In genomic region chr19:46015961-46016425, GRCh38 we compare ENCODE assay signal across 8 cellular contexts. TPM values are rescaled to one million over a fixed set of nuclear protein-coding genes. Genes with fewer than 3 reads are reported as not detected.
DNase-seq lines count a peak whose midpoint lies in the region; ATAC-seq, FAIRE-seq and TF ChIP-seq lines count a peak whose summit lies in the region.

No MANE protein-coding gene starts in this region.

- H3K9me3 Mint-ChIP-seq in stimulated activated effector memory CD8-positive, alpha-beta T cell treated with anti-CD3 and anti-CD28 coated beads, Interleukin-12 subunit alpha, Interleukin-12 subunit beta, amount 100 ng/mL, for 72 hours: no peaks in the 10 kb centered on the region

- H3K4me3 Mint-ChIP-seq in stimulated activated effector memory CD8-positive, alpha-beta T cell treated with anti-CD3 and anti-CD28 coated beads, Interleukin-12 subunit alpha, Interleukin-12 subunit beta, amount 100 ng/mL, for 72 hours: peak overlapping the region; percentile 89

- TF ChIP-seq CTCF in OCI-LY7 (conservative IDR thresholded peaks at IDR 0.05; ENCODE audit: low read length) (no peak), keratinocyte (optimal IDR thresholded peaks at IDR 0.05 in 1 of 3, IDR thresholded peaks at IDR 0.05 in 1 of 3, conservative IDR thresholded peaks at IDR 0.05 in 1 of 3; ENCODE audit: extremely low read depth in 1 of 3, insufficient read depth in 2 of 3, low read length in 3 of 3) (no peak)

- CTCF ChIA-PET in OCI-LY7 (lab: Charles Lee; ENCODE audit: unreplicated experiment): no interaction called here

- no peaks in the 10 kb centered on the region for H4K20me1 ChIP-seq in OCI-LY7 (ENCODE audit: insufficient read depth, low read length)
- peaks cover 2% of the 10 kb centered on the region for H4K20me1 ChIP-seq in keratinocyte (ENCODE audit: control insufficient read depth, extremely low read depth, insufficient read depth, low read length)

- peaks cover 7% of the 10 kb centered on the region for H3K36me3 Mint-ChIP-seq in stimulated activated effector memory CD8-positive, alpha-beta T cell treated with anti-CD3 and anti-CD28 coated beads, Interleukin-12 subunit alpha, Interleukin-12 subunit beta, amount 100 ng/mL, for 72 hours

- H3K4me1 ChIP-seq in ES-I3 (ENCODE audit: insufficient read depth, low read length) (peaks cover 3% of the 10 kb centered on the region; the same call in 1 of the 2 replicates), OCI-LY7 (ENCODE audit: insufficient read depth, low read length, poor library complexity, severe bottlenecking) (peaks cover 6% of the 10 kb centered on the region), keratinocyte (ENCODE audit: control insufficient read depth, extremely low read depth, insufficient read depth, low read length) (peaks cover 28% of the 10 kb centered on the region)

- no peaks in the 10 kb centered on the region for H3K9me1 ChIP-seq in keratinocyte (ENCODE audit: control insufficient read depth, extremely low read depth, insufficient read depth, low read length)

- dilution Hi-C loops in keratinocyte (cut with MboI; ENCODE audit: extremely low pct_ligation_motif_present, low sequenced_read_pairs): no loop called here

- H3K79me2 ChIP-seq in OCI-LY7 (ENCODE audit: insufficient read depth, low read depth, low read length) (no peaks in the 10 kb centered on the region), keratinocyte (ENCODE audit: control insufficient read depth, insufficient read depth, low read length) (no peaks in the 10 kb centered on the region)

- no peak for FAIRE-seq in keratinocyte (lab: Jason Lieb, UNC)

- H3K4me3 ChIP-seq in OCI-LY7 (ENCODE audit: low read depth, low read length, poor library complexity, severe bottlenecking) (no peak overlapping the region), keratinocyte (ENCODE audit: control insufficient read depth in 2 of 3, extremely low read depth in 1 of 3, insufficient read depth in 2 of 3, low read depth in 1 of 3, low read length in 3 of 3) (peak overlapping the region in 2 of 3 experiments; percentile 62 to 79)

- no peak overlapping the region for H2AFZ ChIP-seq in OCI-LY7 (ENCODE audit: low read length)
- H2AFZ ChIP-seq in keratinocyte (ENCODE audit: control insufficient read depth, low read length): no peak overlapping the region

- no peaks in the 10 kb centered on the region for H3K9me3 ChIP-seq in ES-I3 (ENCODE audit: control insufficient read depth, insufficient read depth, low read length)
- no peaks in the 10 kb centered on the region for H3K9me3 ChIP-seq in OCI-LY7 (ENCODE audit: low read length)
- H3K9me3 ChIP-seq in keratinocyte (ENCODE audit: control insufficient read depth, low read depth, low read length): no peaks in the 10 kb centered on the region

- H3K27ac Mint-ChIP-seq in stimulated activated effector memory CD8-positive, alpha-beta T cell treated with anti-CD3 and anti-CD28 coated beads, Interleukin-12 subunit alpha, Interleukin-12 subunit beta, amount 100 ng/mL, for 72 hours: peak overlapping the region; percentile 68

- H3K27me3 ChIP-seq in keratinocyte (ENCODE audit: control insufficient read depth, extremely low read depth, insufficient read depth, low read length): peaks cover 5% of the 10 kb centered on the region

- H3K9ac ChIP-seq in ES-I3 (ENCODE audit: low read depth, low read length) (peak overlapping the region; percentile 48; the same call in 1 of the 2 replicates), keratinocyte (ENCODE audit: control insufficient read depth, extremely low read depth, insufficient read depth, low read length) (peak overlapping the region; percentile 37)

- peaks cover 24% of the 10 kb centered on the region for H3K4me1 Mint-ChIP-seq in stimulated activated effector memory CD8-positive, alpha-beta T cell treated with anti-CD3 and anti-CD28 coated beads, Interleukin-12 subunit alpha, Interleukin-12 subunit beta, amount 100 ng/mL, for 72 hours

- H3K27ac ChIP-seq in OCI-LY7 (ENCODE audit: low read depth, low read length, poor library complexity, severe bottlenecking): no peak overlapping the region
- no peak overlapping the region for H3K27ac ChIP-seq in keratinocyte (ENCODE audit: control insufficient read depth, insufficient read depth, low read length)

- DNase-seq in OCI-LY7 (ENCODE audit: low spot score): no peak
- peak; percentile 39 for DNase-seq in astrocyte of the hippocampus (ENCODE audit: low read depth, low spot score)
- DNase-seq in keratinocyte (ENCODE audit: low read depth, low spot score): no peak
- peak in 1 of 2 donors; percentile 68 for DNase-seq in stimulated activated effector memory CD8-positive, alpha-beta T cell treated with anti-CD3 and anti-CD28 coated beads, Interleukin-12 subunit alpha, Interleukin-12 subunit beta, amount 100 ng/mL, for 72 hours (ENCODE audit: low spot score in 2 of 2)
- no peak for DNase-seq in kidney tubule cell (ENCODE audit: low spot score)
- no peak for DNase-seq in glomerular visceral epithelial cell (ENCODE audit: extremely low spot score)
- no peak for DNase-seq in NCI-H146 (lab: John Stamatoyannopoulos, UW)

- no TSS peak for BruUV-seq in OCI-LY7 (replicated peaks; lab: Mats Ljungman, UMichigan)

- H3K36me3 ChIP-seq in ES-I3 (ENCODE audit: insufficient read depth, low read length) (no peaks in the 10 kb centered on the region), OCI-LY7 (ENCODE audit: insufficient read depth, low read length) (peaks cover 2% of the 10 kb centered on the region; the same call in 1 of the 2 replicates), keratinocyte (ENCODE audit: control insufficient read depth in 2 of 2, extremely low read depth in 1 of 2, insufficient read depth in 2 of 2, low read length in 2 of 2) (peaks cover 0 to 4% of the 10 kb centered on the region in 2 experiments)

- intact Hi-C loops in OCI-LY7 (cut with micrococcal nuclease; ENCODE audit: unreplicated experiment): no loop called here

- H3K4me2 ChIP-seq in OCI-LY7 (ENCODE audit: low read length) (peak overlapping the region; percentile 40; the same call in 1 of the 2 replicates), keratinocyte (ENCODE audit: control insufficient read depth, extremely low read depth, insufficient read depth, low read depth, low read length) (peak overlapping the region; percentile 91)

- POLR2A ChIA-PET in OCI-LY7 (lab: Charles Lee): no interaction called here

- ATAC-seq in stimulated activated effector memory CD8-positive, alpha-beta T cell treated with anti-CD3 and anti-CD28 coated beads, Interleukin-12 subunit alpha, Interleukin-12 subunit beta, amount 100 ng/mL, for 72 hours: peak; percentile 65

- no peaks in the 10 kb centered on the region for H3K9me2 ChIP-seq in OCI-LY7 (ENCODE audit: insufficient read depth, low read length)

RNA-seq across cellular contexts. Expression of gene PGLYRP1, which starts 6.9 kb away (rescaled TPM):
- not detected in 2 replicates for total RNA-seq in OCI-LY7 (2014; rRNA removed; shearing (Covaris generic))
- not detected in 2 replicates for total RNA-seq in OCI-LY7 (2022)
- polyA plus RNA-seq in keratinocyte: not detected in 3 replicates
- not detected for polyA plus RNA-seq in keratinocyte (2011; ENCODE audit: low read depth)
- not detected in 2 replicates for polyA plus RNA-seq in keratinocyte (2011; cell fraction: cytosol; rRNA removed)
- polyA plus RNA-seq in keratinocyte (2011; cell fraction: nucleus; rRNA removed): not detected in 2 replicates
- polyA plus RNA-seq in keratinocyte (2012; ENCODE audit: low replicate concordance): not detected in 2 replicates
- not detected in 3 replicates for polyA minus RNA-seq in keratinocyte
- not detected for polyA minus RNA-seq in keratinocyte (2011; cell fraction: cytosol; rRNA and poly(A)+ RNA removed)
- not detected in 2 replicates for polyA minus RNA-seq in keratinocyte (2011; cell fraction: nucleus; rRNA and poly(A)+ RNA removed)

RNA-seq across cellular contexts. Expression of gene CCDC61, which starts 20.7 kb away (rescaled TPM):
- 14.2 and 15.3 TPM in 2 replicates for total RNA-seq in OCI-LY7 (2014; rRNA removed; shearing (Covaris generic))
- 20.1 and 23.0 TPM in 2 replicates for total RNA-seq in OCI-LY7 (2022)
- polyA plus RNA-seq in keratinocyte: 5.2 to 6.1 TPM (median 5.8 TPM) in 3 replicates
- 1.4 TPM for polyA plus RNA-seq in keratinocyte (2011; ENCODE audit: low read depth)
- 1.9 and 3.5 TPM in 2 replicates for polyA plus RNA-seq in keratinocyte (2011; cell fraction: cytosol; rRNA removed)
- 8.6 and 10.5 TPM in 2 replicates for polyA plus RNA-seq in keratinocyte (2011; cell fraction: nucleus; rRNA removed)
- polyA plus RNA-seq in keratinocyte (2012; ENCODE audit: low replicate concordance): 5.0 and 10.0 TPM in 2 replicates
- polyA minus RNA-seq in keratinocyte: 2.7 to 6.8 TPM (median 3.1 TPM) in 3 replicates
- polyA minus RNA-seq in keratinocyte (2011; cell fraction: cytosol; rRNA and poly(A)+ RNA removed): 4.8 TPM
- polyA minus RNA-seq in keratinocyte (2011; cell fraction: nucleus; rRNA and poly(A)+ RNA removed): 6.1 and 9.0 TPM in 2 replicates

RNA-seq across cellular contexts. Expression of gene IGFL4, which starts 24.8 kb away (rescaled TPM):
- total RNA-seq in OCI-LY7 (2014; rRNA removed; shearing (Covaris generic)): not detected in 2 replicates
- not detected in 2 replicates for total RNA-seq in OCI-LY7 (2022)
- 0.01 TPM in 1 of 3 replicates, not detected in the others for polyA plus RNA-seq in keratinocyte
- polyA plus RNA-seq in keratinocyte (2011; ENCODE audit: low read depth): not detected
- 0.18 TPM in 1 of 2 replicates, not detected in the other for polyA plus RNA-seq in keratinocyte (2011; cell fraction: cytosol; rRNA removed)
- polyA plus RNA-seq in keratinocyte (2011; cell fraction: nucleus; rRNA removed): 0.19 and 0.35 TPM in 2 replicates
- polyA plus RNA-seq in keratinocyte (2012; ENCODE audit: low replicate concordance): 0.07 and 0.18 TPM in 2 replicates
- polyA minus RNA-seq in keratinocyte: not detected in 3 replicates
- polyA minus RNA-seq in keratinocyte (2011; cell fraction: cytosol; rRNA and poly(A)+ RNA removed): not detected
- polyA minus RNA-seq in keratinocyte (2011; cell fraction: nucleus; rRNA and poly(A)+ RNA removed): not detected in 2 replicates

RNA-seq across cellular contexts. Expression of gene NOVA2, which starts 42.3 kb away (rescaled TPM):
- not detected in 2 replicates for total RNA-seq in OCI-LY7 (2014; rRNA removed; shearing (Covaris generic))
- total RNA-seq in OCI-LY7 (2022): 0.19 and 0.30 TPM in 2 replicates
- not detected in 3 replicates for polyA plus RNA-seq in keratinocyte
- 0.26 TPM for polyA plus RNA-seq in keratinocyte (2011; ENCODE audit: low read depth)
- 0.01 TPM in 1 of 2 replicates, not detected in the other for polyA plus RNA-seq in keratinocyte (2011; cell fraction: cytosol; rRNA removed)
- polyA plus RNA-seq in keratinocyte (2011; cell fraction: nucleus; rRNA removed): 0.03 TPM in 2 replicates
- polyA plus RNA-seq in keratinocyte (2012; ENCODE audit: low replicate concordance): 0.17 TPM in 1 of 2 replicates, not detected in the other
- polyA minus RNA-seq in keratinocyte: not detected in 3 replicates
- not detected for polyA minus RNA-seq in keratinocyte (2011; cell fraction: cytosol; rRNA and poly(A)+ RNA removed)
- polyA minus RNA-seq in keratinocyte (2011; cell fraction: nucleus; rRNA and poly(A)+ RNA removed): not detected in 2 replicates
